13 cellular contexts compared by ENCODE assay signal in genomic region chr7:100170111-100170897, GRCh38. TPM values are rescaled to one million over a fixed set of nuclear protein-coding genes. Genes with fewer than 3 reads are reported as not detected.
DNase-seq lines count a peak whose midpoint lies in the region; ATAC-seq and TF ChIP-seq lines count a peak whose summit lies in the region.
"Had no signal": no experiment of that assay in that cellular context is flagged by ENCODE, and none has a peak within 500 bp of the region (broad histone marks: within the 10 kb centered on the region; RNA-seq: fewer than 3 reads in every experiment).

No MANE protein-coding gene starts in this region.

- no peak for DNase-seq in activated T-cell treated with anti-CD3 and anti-CD28 coated beads, Interleukin-2, amount 50 U/mL, for 72 hours
- no peak for DNase-seq in activated T-cell treated with anti-CD3 and anti-CD28 coated beads for 4 hours
- no peak for DNase-seq in activated B cell treated with CpG ODN at 0.5 μM for 24 hours
- no peak for DNase-seq in stimulated activated naive CD8-positive, alpha-beta T cell treated with anti-CD3 and anti-CD28 coated beads, Interleukin-15, amount 100 ng/mL, for 72 hours
- no peak for DNase-seq in HCEC 1CT
- no peak for DNase-seq in NCI-H1105 treated with DMSO at 0.1 percent for 48 hours (lab: John Stamatoyannopoulos, UW)
- no peak for DNase-seq in cerebellum (ENCODE audit: low spot score)
- DNase-seq: activated effector memory CD4-positive, alpha-beta T cell treated with Interleukin-2 at 50 U/mL for 16 hours; cerebellar nuclear complex; EL; NCI-H510A; uterus had no signal

- TF ChIP-seq CTCF in activated B cell treated with CpG ODN at 0.5 μM for 24 hours (IDR thresholded peaks at IDR 0.05) = no peak

- peaks cover 11% of the 10 kb centered on the region for H3K27me3 Mint-ChIP-seq in activated T-cell treated with anti-CD3 and anti-CD28 coated beads, Interleukin-2, amount 50 U/mL, for 72 hours (ENCODE audit: low read depth)
- peaks cover 43% of the 10 kb centered on the region for H3K27me3 Mint-ChIP-seq in activated B cell treated with CpG ODN at 0.5 μM for 24 hours
- no peaks in the 10 kb centered on the region for H3K27me3 Mint-ChIP-seq in stimulated activated naive CD8-positive, alpha-beta T cell treated with anti-CD3 and anti-CD28 coated beads, Interleukin-15, amount 100 ng/mL, for 72 hours

- no peaks in the 10 kb centered on the region for H3K36me3 Mint-ChIP-seq in activated T-cell treated with anti-CD3 and anti-CD28 coated beads, Interleukin-2, amount 50 U/mL, for 72 hours (ENCODE audit: insufficient read depth in 2 of 2)
- H3K36me3 Mint-ChIP-seq in activated B cell treated with CpG ODN at 0.5 μM for 24 hours (ENCODE audit: low read depth) = no peaks in the 10 kb centered on the region

- peaks cover 62% of the 10 kb centered on the region for H3K4me1 Mint-ChIP-seq in activated T-cell treated with anti-CD3 and anti-CD28 coated beads, Interleukin-2, amount 50 U/mL, for 72 hours (ENCODE audit: low read depth)
- H3K4me1 Mint-ChIP-seq in activated B cell treated with CpG ODN at 0.5 μM for 24 hours = peaks cover 41% of the 10 kb centered on the region
- peaks cover 67% of the 10 kb centered on the region for H3K4me1 Mint-ChIP-seq in stimulated activated naive CD8-positive, alpha-beta T cell treated with anti-CD3 and anti-CD28 coated beads, Interleukin-15, amount 100 ng/mL, for 72 hours

- CTCF ChIA-PET in activated B cell treated with CpG ODN at 0.5 μM for 24 hours (lab: Charles Lee) = no interaction called here

- ATAC-seq in activated T-cell treated with anti-CD3 and anti-CD28 coated beads, Interleukin-2, amount 50 U/mL, for 72 hours (replicated peaks in 1 of 2) = no peak
- no peak for ATAC-seq in activated B cell treated with CpG ODN at 0.5 μM for 24 hours (ENCODE audit: low read depth)
- ATAC-seq in stimulated activated naive CD8-positive, alpha-beta T cell treated with anti-CD3 and anti-CD28 coated beads, Interleukin-15, amount 100 ng/mL, for 72 hours = no peak

- H3K9me3 ChIP-seq in iPS-18c (ENCODE audit: control insufficient read depth, insufficient read depth, low read length) = no peaks in the 10 kb centered on the region
- H3K9me3 ChIP-seq: uterus had no signal

- no peaks in the 10 kb centered on the region for H3K9me3 Mint-ChIP-seq in activated T-cell treated with anti-CD3 and anti-CD28 coated beads, Interleukin-2, amount 50 U/mL, for 72 hours
- no peaks in the 10 kb centered on the region for H3K9me3 Mint-ChIP-seq in activated B cell treated with CpG ODN at 0.5 μM for 24 hours
- no peaks in the 10 kb centered on the region for H3K9me3 Mint-ChIP-seq in stimulated activated naive CD8-positive, alpha-beta T cell treated with anti-CD3 and anti-CD28 coated beads, Interleukin-15, amount 100 ng/mL, for 72 hours

- H3K4me3 ChIP-seq in iPS-18c (ENCODE audit: insufficient read depth, low read depth, low read length) = peak overlapping the region; percentile 55

- POLR2A ChIA-PET in activated B cell treated with CpG ODN at 0.5 μM for 24 hours (lab: Charles Lee) = interaction anchor here (0.6 to 1.6 kb wide), 2 partner anchors 16 to 22 kb away, joined by 3 to 5 read pairs; partner anchors contain the start of gene LAMTOR4

- no peak overlapping the region for H3K27ac Mint-ChIP-seq in activated T-cell treated with anti-CD3 and anti-CD28 coated beads, Interleukin-2, amount 50 U/mL, for 72 hours
- peak overlapping the region; percentile 53 for H3K27ac Mint-ChIP-seq in activated B cell treated with CpG ODN at 0.5 μM for 24 hours
- H3K27ac Mint-ChIP-seq in stimulated activated naive CD8-positive, alpha-beta T cell treated with anti-CD3 and anti-CD28 coated beads, Interleukin-15, amount 100 ng/mL, for 72 hours = no peak overlapping the region

- intact Hi-C loops in activated B cell treated with CpG ODN at 0.5 μM for 24 hours (cut with micrococcal nuclease) = no loop called here

- peak overlapping the region; percentile 71 to 85 for H3K4me3 Mint-ChIP-seq in activated T-cell treated with anti-CD3 and anti-CD28 coated beads, Interleukin-2, amount 50 U/mL, for 72 hours
- H3K4me3 Mint-ChIP-seq in activated B cell treated with CpG ODN at 0.5 μM for 24 hours = peak overlapping the region; percentile 64
- H3K4me3 Mint-ChIP-seq in stimulated activated naive CD8-positive, alpha-beta T cell treated with anti-CD3 and anti-CD28 coated beads, Interleukin-15, amount 100 ng/mL, for 72 hours = peak overlapping the region; percentile 71 to 73

RNA-seq across cellular contexts. Expression of gene GAL3ST4, which starts 1.9 kb away (rescaled TPM):
- total RNA-seq in activated T-cell treated with anti-CD3 and anti-CD28 coated beads, Interleukin-2, amount 50 U/mL, for 72 hours = 10 to 100 TPM in 1 of 2 donors, 1 to 10 TPM in 1; 6.9 to 11.7 TPM
- 0.10 and 1.2 TPM in 2 replicates for total RNA-seq in activated B cell treated with CpG ODN at 0.5 μM for 24 hours
- 7.7 TPM for total RNA-seq in cerebellum

RNA-seq across cellular contexts. Expression of gene GPC2, which starts 6.9 kb away (rescaled TPM):
- total RNA-seq in activated T-cell treated with anti-CD3 and anti-CD28 coated beads, Interleukin-2, amount 50 U/mL, for 72 hours = 10 to 100 TPM in 1 of 2 donors, 1 to 10 TPM in 1; 9.7 to 14.2 TPM
- 5.0 and 5.1 TPM in 2 replicates for total RNA-seq in activated B cell treated with CpG ODN at 0.5 μM for 24 hours
- total RNA-seq in cerebellum = 57.9 TPM

RNA-seq across cellular contexts. Expression of gene STAG3, which starts 7.4 kb away (rescaled TPM):
- 100 to 1,000 TPM; 103 to 121 TPM for total RNA-seq in activated T-cell treated with anti-CD3 and anti-CD28 coated beads, Interleukin-2, amount 50 U/mL, for 72 hours
- 41.3 and 42.4 TPM in 2 replicates for total RNA-seq in activated B cell treated with CpG ODN at 0.5 μM for 24 hours
- 1.5 TPM for total RNA-seq in cerebellum

RNA-seq across cellular contexts. Expression of gene TRAPPC14, which starts 11.8 kb away (rescaled TPM):
- total RNA-seq in activated T-cell treated with anti-CD3 and anti-CD28 coated beads, Interleukin-2, amount 50 U/mL, for 72 hours = 10 to 100 TPM; 22.1 to 28.8 TPM
- 55.7 and 65.3 TPM in 2 replicates for total RNA-seq in activated B cell treated with CpG ODN at 0.5 μM for 24 hours
- total RNA-seq in cerebellum = 10.4 TPM

RNA-seq across cellular contexts. Expression of gene LAMTOR4, which starts 21.6 kb away (rescaled TPM):
- 100 to 1,000 TPM; 130 to 134 TPM for total RNA-seq in activated T-cell treated with anti-CD3 and anti-CD28 coated beads, Interleukin-2, amount 50 U/mL, for 72 hours
- total RNA-seq in activated B cell treated with CpG ODN at 0.5 μM for 24 hours (151 and 161 TPM in 2 replicates), cerebellum (20.7 TPM)

Comparison
In these comparisons a context has a peak if more than half of its experiments do, and no peak if none do; other contexts are left out.
1. RNA of gene STAG3, which starts 7.4 kb away (total RNA-seq): 103 to 121 TPM in activated T-cell treated with anti-CD3 and anti-CD28 coated beads, Interleukin-2, amount 50 U/mL, for 72 hours and 41.3 to 42.4 TPM in activated B cell treated with CpG ODN at 0.5 μM for 24 hours; 1.5 TPM in cerebellum (single experiment); every median in the first group is over 10 times any median in the second.
2. Peak in every context shown above with its lines, with median percentiles within 50 percentile points of each other: H3K4me3 Mint-ChIP-seq.